ENCODE assay signal across 1 cellular context in genomic region chrX:101357166-101357795, GRCh38.
TF ChIP-seq lines count a peak whose summit lies in the region.

No MANE protein-coding gene starts in this region.

TF ChIP-seq in HepG2, 621 proteins besides CTCF, POLR2A, EP300 and RAD21:
- TF ChIP-seq NR2F1 (CRISPR knock-in tag; IDR thresholded peaks at IDR 0.05): no peak
- no peak for TF ChIP-seq ZBTB49 (CRISPR knock-in tag; IDR thresholded peaks at IDR 0.05; ENCODE audit: borderline replicate concordance)
TF ChIP-seq in HepG2: peak in this region for 0.
